Comparison of ENCODE assay signal across 1 cellular context in genomic region chr2:197461073-197461472, GRCh38.
TF ChIP-seq lines count a peak whose summit lies in the region.

No MANE protein-coding gene starts in this region.

TF ChIP-seq in GM23338, 12 proteins besides CTCF, POLR2A, EP300 and RAD21:
- TF ChIP-seq REST (IDR thresholded peaks at IDR 0.05; ENCODE audit: unreplicated experiment) (no peak), NANOG (IDR thresholded peaks at IDR 0.05; ENCODE audit: borderline replicate concordance) (no peak), JUNB (IDR thresholded peaks at IDR 0.05; ENCODE audit: unreplicated experiment) (no peak), ETS1 (IDR thresholded peaks at IDR 0.05) (no peak), EZH2 (IDR thresholded peaks at IDR 0.05; ENCODE audit: low read depth, unreplicated experiment) (no peak), STAT1 (IDR thresholded peaks at IDR 0.05; ENCODE audit: unreplicated experiment) (no peak), EZH2phosphoT487 (IDR thresholded peaks at IDR 0.05; ENCODE audit: unreplicated experiment) (no peak), ZNF462 (CRISPR knock-in tag; IDR thresholded peaks at IDR 0.05) (no peak), POLR2AphosphoS5 (IDR thresholded peaks at IDR 0.05; ENCODE audit: low read depth) (no peak), ZNF114 (CRISPR knock-in tag; IDR thresholded peaks at IDR 0.05) (no peak), CREB1 (CRISPR knock-in tag; IDR thresholded peaks at IDR 0.05; ENCODE audit: low read depth) (no peak), ZNF331 (CRISPR knock-in tag; IDR thresholded peaks at IDR 0.05; ENCODE audit: low read depth) (no peak)
